ENCODE assay signal across 1 cellular context in the genomic region with DNA sequence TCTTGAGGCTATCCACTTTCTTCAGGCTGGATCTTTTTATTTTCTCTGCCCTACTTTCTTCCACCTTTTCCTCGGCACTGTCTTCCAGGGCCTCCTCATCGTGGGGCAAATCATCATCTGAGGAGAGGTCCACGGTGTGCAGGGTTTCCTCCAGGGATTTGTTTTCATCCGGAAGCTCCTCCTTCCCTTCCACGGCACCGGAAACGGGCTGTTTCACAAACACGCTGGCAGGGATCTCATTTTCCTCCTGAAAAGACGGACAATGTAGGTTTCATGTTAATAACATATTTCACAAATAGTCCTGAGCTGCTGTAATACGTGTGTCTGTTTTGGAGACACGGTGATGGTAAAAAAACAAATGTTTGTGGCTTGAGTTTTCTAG.
TF ChIP-seq lines count a peak whose summit lies in the region.

No MANE protein-coding gene starts in this region.

TF ChIP-seq in K562, 482 proteins besides CTCF, POLR2A, EP300 and RAD21 (continues in another document):
- TF ChIP-seq ZNF175 (CRISPR knock-in tag; IDR thresholded peaks at IDR 0.05; ENCODE audit: low read depth) (no peak), EWSR1 (IDR thresholded peaks at IDR 0.05; ENCODE audit: borderline replicate concordance, low read depth, partially characterized antibody) (no peak), GTF2B (IDR thresholded peaks at IDR 0.05; ENCODE audit: extremely low read depth, insufficient read length) (no peak), PHF8 (IDR thresholded peaks at IDR 0.05; ENCODE audit: borderline replicate concordance, low read length) (peak; percentile 16; the same call in 1 of the 2 replicates), SMARCA4 (IDR thresholded peaks at IDR 0.05) (no peak), USF1 (CRISPR knock-in tag; IDR thresholded peaks at IDR 0.05) (no peak), WHSC1 (IDR thresholded peaks at IDR 0.05; ENCODE audit: low read length) (no peak), KDM5B (IDR thresholded peaks at IDR 0.05; ENCODE audit: insufficient replicate concordance, low read depth, low read length) (no peak), HDAC6 (IDR thresholded peaks at IDR 0.05; ENCODE audit: low read depth, low read length) (no peak), HNRNPUL1 (IDR thresholded peaks at IDR 0.05; ENCODE audit: low read length) (no peak), KDM4B (IDR thresholded peaks at IDR 0.05; ENCODE audit: borderline replicate concordance in 2 of 2, low read depth in 1 of 2) (no peak), ZNF121 (CRISPR knock-in tag; conservative IDR thresholded peaks at IDR 0.05) (no peak), ARNT (IDR thresholded peaks at IDR 0.05) (no peak), NFE2L1 (tag; IDR thresholded peaks at IDR 0.05; ENCODE audit: borderline replicate concordance, low read depth) (no peak), KLF1 (tag; IDR thresholded peaks at IDR 0.05) (no peak), TAF15 (IDR thresholded peaks at IDR 0.05; ENCODE audit: low read depth, low read length) (no peak), TARDBP (IDR thresholded peaks at IDR 0.05) (no peak), PTBP1 (IDR thresholded peaks at IDR 0.05; ENCODE audit: low read depth, low read length) (no peak), GATA2 (CRISPR knock-in tag; IDR thresholded peaks at IDR 0.05) (no peak), SREBF1 (IDR thresholded peaks at IDR 0.05; ENCODE audit: borderline replicate concordance, low read depth, low read length) (no peak), CBX1 (IDR thresholded peaks at IDR 0.05; ENCODE audit: low read depth) (0 out of 2 replicates have a peak, but pooled peaks have one; percentile 7), ZNF217 (CRISPR knock-in tag; IDR thresholded peaks at IDR 0.05) (no peak), TEAD4 (IDR thresholded peaks at IDR 0.05; ENCODE audit: low read length) (no peak), TEAD4 (CRISPR knock-in tag; IDR thresholded peaks at IDR 0.05; ENCODE audit: borderline replicate concordance) (no peak), HDAC8 (tag; IDR thresholded peaks at IDR 0.05) (no peak), ZNF316 (IDR thresholded peaks at IDR 0.05) (0 out of 2 replicates have a peak, but pooled peaks have one; percentile 14), TBP (optimal IDR thresholded peaks at IDR 0.05; ENCODE audit: low read depth, low read length) (no peak), SUPT5H (IDR thresholded peaks at IDR 0.05) (no peak), SMARCC2 (IDR thresholded peaks at IDR 0.05; ENCODE audit: low read depth) (no peak), ZFP91 (CRISPR knock-in tag; IDR thresholded peaks at IDR 0.05) (no peak), ZBTB2 (IDR thresholded peaks at IDR 0.05) (no peak), JUND (IDR thresholded peaks at IDR 0.05; ENCODE audit: borderline replicate concordance, low read depth, low read length) (no peak), JUND (tag; IDR thresholded peaks at IDR 0.05; ENCODE audit: borderline replicate concordance, low read depth, low read length) (no peak), GTF2A2 (tag; IDR thresholded peaks at IDR 0.05) (no peak), GATAD2A (IDR thresholded peaks at IDR 0.05) (no peak), ZNF431 (CRISPR knock-in tag; IDR thresholded peaks at IDR 0.05) (no peak)
- TF ChIP-seq, protein P1, sequence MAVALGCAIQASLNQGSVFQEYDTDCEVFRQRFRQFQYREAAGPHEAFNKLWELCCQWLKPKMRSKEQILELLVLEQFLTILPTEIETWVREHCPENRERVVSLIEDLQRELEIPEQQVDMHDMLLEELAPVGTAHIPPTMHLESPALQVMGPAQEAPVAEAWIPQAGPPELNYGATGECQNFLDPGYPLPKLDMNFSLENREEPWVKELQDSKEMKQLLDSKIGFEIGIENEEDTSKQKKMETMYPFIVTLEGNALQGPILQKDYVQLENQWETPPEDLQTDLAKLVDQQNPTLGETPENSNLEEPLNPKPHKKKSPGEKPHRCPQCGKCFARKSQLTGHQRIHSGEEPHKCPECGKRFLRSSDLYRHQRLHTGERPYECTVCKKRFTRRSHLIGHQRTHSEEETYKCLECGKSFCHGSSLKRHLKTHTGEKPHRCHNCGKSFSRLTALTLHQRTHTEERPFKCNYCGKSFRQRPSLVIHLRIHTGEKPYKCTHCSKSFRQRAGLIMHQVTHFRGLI (CRISPR knock-in tag; IDR thresholded peaks at IDR 0.05), result no peak
- TF ChIP-seq, protein P2, sequence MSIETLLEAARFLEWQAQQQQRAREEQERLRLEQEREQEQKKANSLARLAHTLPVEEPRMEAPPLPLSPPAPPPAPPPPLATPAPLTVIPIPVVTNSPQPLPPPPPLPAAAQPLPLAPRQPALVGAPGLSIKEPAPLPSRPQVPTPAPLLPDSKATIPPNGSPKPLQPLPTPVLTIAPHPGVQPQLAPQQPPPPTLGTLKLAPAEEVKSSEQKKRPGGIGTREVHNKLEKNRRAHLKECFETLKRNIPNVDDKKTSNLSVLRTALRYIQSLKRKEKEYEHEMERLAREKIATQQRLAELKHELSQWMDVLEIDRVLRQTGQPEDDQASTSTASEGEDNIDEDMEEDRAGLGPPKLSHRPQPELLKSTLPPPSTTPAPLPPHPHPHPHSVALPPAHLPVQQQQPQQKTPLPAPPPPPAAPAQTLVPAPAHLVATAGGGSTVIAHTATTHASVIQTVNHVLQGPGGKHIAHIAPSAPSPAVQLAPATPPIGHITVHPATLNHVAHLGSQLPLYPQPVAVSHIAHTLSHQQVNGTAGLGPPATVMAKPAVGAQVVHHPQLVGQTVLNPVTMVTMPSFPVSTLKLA (conservative IDR thresholded peaks at IDR 0.05), result no peak; a peak in 1 of 4 replicates
- TF ChIP-seq, protein P3, sequence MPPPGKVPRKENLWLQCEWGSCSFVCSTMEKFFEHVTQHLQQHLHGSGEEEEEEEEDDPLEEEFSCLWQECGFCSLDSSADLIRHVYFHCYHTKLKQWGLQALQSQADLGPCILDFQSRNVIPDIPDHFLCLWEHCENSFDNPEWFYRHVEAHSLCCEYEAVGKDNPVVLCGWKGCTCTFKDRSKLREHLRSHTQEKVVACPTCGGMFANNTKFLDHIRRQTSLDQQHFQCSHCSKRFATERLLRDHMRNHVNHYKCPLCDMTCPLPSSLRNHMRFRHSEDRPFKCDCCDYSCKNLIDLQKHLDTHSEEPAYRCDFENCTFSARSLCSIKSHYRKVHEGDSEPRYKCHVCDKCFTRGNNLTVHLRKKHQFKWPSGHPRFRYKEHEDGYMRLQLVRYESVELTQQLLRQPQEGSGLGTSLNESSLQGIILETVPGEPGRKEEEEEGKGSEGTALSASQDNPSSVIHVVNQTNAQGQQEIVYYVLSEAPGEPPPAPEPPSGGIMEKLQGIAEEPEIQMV (tag; conservative IDR thresholded peaks at IDR 0.05; ENCODE audit: low read depth), result 0 out of 2 replicates have a peak, but pooled peaks have one; percentile 26
- TF ChIP-seq, protein P4, sequence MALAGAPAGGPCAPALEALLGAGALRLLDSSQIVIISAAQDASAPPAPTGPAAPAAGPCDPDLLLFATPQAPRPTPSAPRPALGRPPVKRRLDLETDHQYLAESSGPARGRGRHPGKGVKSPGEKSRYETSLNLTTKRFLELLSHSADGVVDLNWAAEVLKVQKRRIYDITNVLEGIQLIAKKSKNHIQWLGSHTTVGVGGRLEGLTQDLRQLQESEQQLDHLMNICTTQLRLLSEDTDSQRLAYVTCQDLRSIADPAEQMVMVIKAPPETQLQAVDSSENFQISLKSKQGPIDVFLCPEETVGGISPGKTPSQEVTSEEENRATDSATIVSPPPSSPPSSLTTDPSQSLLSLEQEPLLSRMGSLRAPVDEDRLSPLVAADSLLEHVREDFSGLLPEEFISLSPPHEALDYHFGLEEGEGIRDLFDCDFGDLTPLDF (CRISPR knock-in tag; IDR thresholded peaks at IDR 0.05), result 0 out of 2 replicates have a peak, but pooled peaks have one; percentile 36
- TF ChIP-seq, protein P5, sequence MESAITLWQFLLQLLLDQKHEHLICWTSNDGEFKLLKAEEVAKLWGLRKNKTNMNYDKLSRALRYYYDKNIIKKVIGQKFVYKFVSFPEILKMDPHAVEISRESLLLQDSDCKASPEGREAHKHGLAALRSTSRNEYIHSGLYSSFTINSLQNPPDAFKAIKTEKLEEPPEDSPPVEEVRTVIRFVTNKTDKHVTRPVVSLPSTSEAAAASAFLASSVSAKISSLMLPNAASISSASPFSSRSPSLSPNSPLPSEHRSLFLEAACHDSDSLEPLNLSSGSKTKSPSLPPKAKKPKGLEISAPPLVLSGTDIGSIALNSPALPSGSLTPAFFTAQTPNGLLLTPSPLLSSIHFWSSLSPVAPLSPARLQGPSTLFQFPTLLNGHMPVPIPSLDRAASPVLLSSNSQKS (CRISPR knock-in tag; IDR thresholded peaks at IDR 0.05), result no peak
- TF ChIP-seq, protein P6, sequence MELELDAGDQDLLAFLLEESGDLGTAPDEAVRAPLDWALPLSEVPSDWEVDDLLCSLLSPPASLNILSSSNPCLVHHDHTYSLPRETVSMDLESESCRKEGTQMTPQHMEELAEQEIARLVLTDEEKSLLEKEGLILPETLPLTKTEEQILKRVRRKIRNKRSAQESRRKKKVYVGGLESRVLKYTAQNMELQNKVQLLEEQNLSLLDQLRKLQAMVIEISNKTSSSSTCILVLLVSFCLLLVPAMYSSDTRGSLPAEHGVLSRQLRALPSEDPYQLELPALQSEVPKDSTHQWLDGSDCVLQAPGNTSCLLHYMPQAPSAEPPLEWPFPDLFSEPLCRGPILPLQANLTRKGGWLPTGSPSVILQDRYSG (tag; conservative IDR thresholded peaks at IDR 0.05; ENCODE audit: low read depth), result no peak
- TF ChIP-seq, protein P7, sequence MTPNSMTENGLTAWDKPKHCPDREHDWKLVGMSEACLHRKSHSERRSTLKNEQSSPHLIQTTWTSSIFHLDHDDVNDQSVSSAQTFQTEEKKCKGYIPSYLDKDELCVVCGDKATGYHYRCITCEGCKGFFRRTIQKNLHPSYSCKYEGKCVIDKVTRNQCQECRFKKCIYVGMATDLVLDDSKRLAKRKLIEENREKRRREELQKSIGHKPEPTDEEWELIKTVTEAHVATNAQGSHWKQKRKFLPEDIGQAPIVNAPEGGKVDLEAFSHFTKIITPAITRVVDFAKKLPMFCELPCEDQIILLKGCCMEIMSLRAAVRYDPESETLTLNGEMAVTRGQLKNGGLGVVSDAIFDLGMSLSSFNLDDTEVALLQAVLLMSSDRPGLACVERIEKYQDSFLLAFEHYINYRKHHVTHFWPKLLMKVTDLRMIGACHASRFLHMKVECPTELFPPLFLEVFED (CRISPR knock-in tag; conservative IDR thresholded peaks at IDR 0.05), result no peak
- TF ChIP-seq, protein P8, sequence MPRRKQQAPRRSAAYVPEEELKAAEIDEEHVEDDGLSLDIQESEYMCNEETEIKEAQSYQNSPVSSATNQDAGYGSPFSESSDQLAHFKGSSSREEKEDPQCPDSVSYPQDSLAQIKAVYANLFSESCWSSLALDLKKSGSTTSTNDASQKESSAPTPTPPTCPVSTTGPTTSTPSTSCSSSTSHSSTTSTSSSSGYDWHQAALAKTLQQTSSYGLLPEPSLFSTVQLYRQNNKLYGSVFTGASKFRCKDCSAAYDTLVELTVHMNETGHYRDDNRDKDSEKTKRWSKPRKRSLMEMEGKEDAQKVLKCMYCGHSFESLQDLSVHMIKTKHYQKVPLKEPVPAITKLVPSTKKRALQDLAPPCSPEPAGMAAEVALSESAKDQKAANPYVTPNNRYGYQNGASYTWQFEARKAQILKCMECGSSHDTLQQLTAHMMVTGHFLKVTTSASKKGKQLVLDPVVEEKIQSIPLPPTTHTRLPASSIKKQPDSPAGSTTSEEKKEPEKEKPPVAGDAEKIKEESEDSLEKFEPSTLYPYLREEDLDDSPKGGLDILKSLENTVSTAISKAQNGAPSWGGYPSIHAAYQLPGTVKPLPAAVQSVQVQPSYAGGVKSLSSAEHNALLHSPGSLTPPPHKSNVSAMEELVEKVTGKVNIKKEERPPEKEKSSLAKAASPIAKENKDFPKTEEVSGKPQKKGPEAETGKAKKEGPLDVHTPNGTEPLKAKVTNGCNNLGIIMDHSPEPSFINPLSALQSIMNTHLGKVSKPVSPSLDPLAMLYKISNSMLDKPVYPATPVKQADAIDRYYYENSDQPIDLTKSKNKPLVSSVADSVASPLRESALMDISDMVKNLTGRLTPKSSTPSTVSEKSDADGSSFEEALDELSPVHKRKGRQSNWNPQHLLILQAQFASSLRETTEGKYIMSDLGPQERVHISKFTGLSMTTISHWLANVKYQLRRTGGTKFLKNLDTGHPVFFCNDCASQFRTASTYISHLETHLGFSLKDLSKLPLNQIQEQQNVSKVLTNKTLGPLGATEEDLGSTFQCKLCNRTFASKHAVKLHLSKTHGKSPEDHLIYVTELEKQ (CRISPR knock-in tag; IDR thresholded peaks at IDR 0.05), result no peak
